In the genomic region with DNA sequence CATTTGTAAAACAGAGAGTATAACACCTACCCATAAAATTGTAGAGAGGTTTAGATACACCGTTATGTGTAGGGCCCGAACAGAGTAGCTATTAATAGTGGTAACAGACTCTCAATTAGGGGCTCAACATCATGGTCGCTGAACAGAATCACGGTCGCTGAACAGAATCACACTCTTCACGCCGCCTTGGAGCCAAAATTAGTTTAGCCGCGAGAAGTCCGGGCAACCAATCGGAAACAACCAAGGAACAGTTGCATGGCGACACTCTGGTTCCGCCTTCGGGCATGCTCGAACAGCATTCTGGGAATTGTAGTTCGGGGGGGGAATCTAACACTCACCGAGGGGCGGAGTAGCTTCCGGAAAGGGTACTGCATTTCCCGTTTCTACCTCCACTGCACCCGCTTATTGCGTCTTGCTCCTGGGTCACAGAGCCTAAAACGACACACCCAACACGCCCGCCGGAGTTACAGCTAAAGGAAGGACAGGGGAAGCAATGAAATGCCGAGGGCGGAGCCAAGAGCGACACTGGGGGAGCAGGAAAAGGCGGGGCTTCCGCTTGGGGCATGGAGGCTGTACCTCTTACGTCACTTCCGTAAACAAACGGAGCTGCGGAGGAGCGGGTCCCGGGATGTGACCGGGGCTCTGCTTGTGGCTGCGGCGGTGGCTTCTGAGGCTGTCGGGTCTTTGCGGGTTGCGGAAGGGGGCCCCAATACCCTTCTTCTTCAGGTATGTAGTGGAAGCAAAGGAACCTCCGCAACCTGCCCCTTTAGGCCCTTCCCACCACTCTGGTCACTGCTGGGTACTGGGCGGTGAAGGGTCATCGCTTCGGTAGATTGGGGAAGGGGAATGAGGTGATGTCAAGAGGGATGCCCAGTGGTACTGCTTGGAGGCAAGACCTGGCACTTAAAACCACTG, we compare ENCODE assay signal across 8 cellular contexts. TPM values are rescaled to one million over a fixed set of nuclear protein-coding genes. Genes with fewer than 3 reads are reported as not detected.
DNase-seq lines count a peak whose midpoint lies in the region; ATAC-seq and TF ChIP-seq lines count a peak whose summit lies in the region.

A gene (plus strand): TSS at position 593 of the 915 bp plus-strand sequence. CDS start 2,352 bp downstream, outside the sequence.

- DNase-seq in CD1c-positive myeloid dendritic cell (ENCODE audit: extremely low spot score), result peak; percentile 97
- DNase-seq in NCI-H82 treated with DMSO at 0.1 percent for 48 hours (lab: John Stamatoyannopoulos, UW; ENCODE audit: unreplicated experiment), result peak; percentile 90
- peak; percentile 94 for DNase-seq in activated CD4-positive, alpha-beta memory T cell treated with anti-CD3 and anti-CD28 coated beads for 36 hours
- DNase-seq in dorsolateral prefrontal cortex, result peak; percentile 85 to 97 (median 92)
- DNase-seq in stimulated activated CD4-positive, alpha-beta T cell treated with anti-CD3 and anti-CD28 coated beads, Interleukin-4, amount 100 ng/mL, for 24 hours, result peak; percentile 96

- POLR2A ChIA-PET in activated CD4-positive, alpha-beta memory T cell treated with anti-CD3 and anti-CD28 coated beads for 36 hours (lab: Charles Lee), result interaction anchor here (0.8 kb wide), 1 partner anchor 601 kb away, joined by 3 read pairs; a partner anchor contains a TSS

- peak; percentile 94 for ATAC-seq in GM19438 (IDR thresholded peaks at IDR 0.05; ENCODE audit: low read depth, unreplicated experiment)
- ATAC-seq in HG03575 (IDR thresholded peaks at IDR 0.05; ENCODE audit: extremely low read depth, insufficient number of reproducible peaks, low FRiP score, unreplicated experiment), result peak; percentile 51

- peaks cover 2 to 12% (median 9%) of the 10 kb centered on the region in 4 donors for H3K36me3 ChIP-seq in liver (ENCODE audit: control insufficient read depth in 4 of 4, insufficient read depth in 3 of 4, low read depth in 1 of 4, low read length in 3 of 4)

- peaks cover 3% of the 10 kb centered on the region for H3K36me3 Mint-ChIP-seq in activated CD4-positive, alpha-beta memory T cell treated with anti-CD3 and anti-CD28 coated beads for 36 hours

- H3K4me3 ChIP-seq in dorsolateral prefrontal cortex (peak within 1 kb of the TSS; percentile 66 to 99 (median 88)), liver (ENCODE audit: low read depth in 1 of 3, low read length in 3 of 3) (peak within 1 kb of the TSS; percentile 79 to 98 (median 95))

- no peaks in the 10 kb centered on the region for H3K9me3 ChIP-seq in liver (ENCODE audit: control insufficient read depth in 4 of 4, low read length in 3 of 4)

- peak within 1 kb of the TSS; percentile 97 for H3K4me3 Mint-ChIP-seq in activated CD4-positive, alpha-beta memory T cell treated with anti-CD3 and anti-CD28 coated beads for 36 hours

- no peaks in the 10 kb centered on the region for H3K27me3 Mint-ChIP-seq in activated CD4-positive, alpha-beta memory T cell treated with anti-CD3 and anti-CD28 coated beads for 36 hours

- H3K27me3 ChIP-seq in dorsolateral prefrontal cortex (no peaks in the 10 kb centered on the region), liver (ENCODE audit: control insufficient read depth in 4 of 4, insufficient read depth in 4 of 4, low read length in 3 of 4) (no peaks in the 10 kb centered on the region)

- intact Hi-C loops in activated CD4-positive, alpha-beta memory T cell treated with anti-CD3 and anti-CD28 coated beads for 36 hours (cut with micrococcal nuclease), result loop anchor here (1.0 to 2.0 kb wide), 7 partner anchors 13 to 387 kb away; a partner anchor contains a TSS
- intact Hi-C loops in dorsolateral prefrontal cortex (cut with DNase I), result loop anchor here (5.0 to 10.0 kb wide), 2 partner anchors 341 to 359 kb away; no protein-coding TSS in a partner anchor

- peaks cover 22% of the 10 kb centered on the region for H3K4me1 Mint-ChIP-seq in activated CD4-positive, alpha-beta memory T cell treated with anti-CD3 and anti-CD28 coated beads for 36 hours (ENCODE audit: low read depth)

- TF ChIP-seq CTCF in dorsolateral prefrontal cortex (IDR thresholded peaks at IDR 0.05 in 54 of 56, conservative IDR thresholded peaks at IDR 0.05 in 2 of 56; ENCODE audit: low read depth in 1 of 56, partially characterized antibody in 56 of 56) (peak in 18 of 56 donors; percentile 7 to 51 (median 26)), liver (IDR thresholded peaks at IDR 0.05; ENCODE audit: low read depth, low read length, missing input control) (peak; percentile 12)

- H3K9me3 Mint-ChIP-seq in activated CD4-positive, alpha-beta memory T cell treated with anti-CD3 and anti-CD28 coated beads for 36 hours, result no peaks in the 10 kb centered on the region

- H3K27ac ChIP-seq in dorsolateral prefrontal cortex, result peak within 1 kb of the TSS; percentile 95 to 100 (median 99)
- H3K27ac ChIP-seq in liver (ENCODE audit: low read depth in 1 of 2, low read length in 2 of 2), result peak within 1 kb of the TSS; percentile 95 to 98

- CTCF ChIA-PET in activated CD4-positive, alpha-beta memory T cell treated with anti-CD3 and anti-CD28 coated beads for 36 hours (lab: Charles Lee), result interaction anchor here (1.3 to 11.0 kb wide), 3 partner anchors 185 to 591 kb away, joined by 4 to 227 read pairs (median 4); no protein-coding TSS in a partner anchor

- H3K4me1 ChIP-seq in liver (ENCODE audit: control insufficient read depth in 4 of 4, insufficient read depth in 4 of 4, low read length in 3 of 4), result peaks cover 3 to 22% (median 16%) of the 10 kb centered on the region in 4 donors

- peak within 1 kb of the TSS; percentile 99 for H3K27ac Mint-ChIP-seq in activated CD4-positive, alpha-beta memory T cell treated with anti-CD3 and anti-CD28 coated beads for 36 hours

- peak within 1 kb of the TSS; percentile 69 to 91 for H3K9ac ChIP-seq in liver (ENCODE audit: low read depth in 1 of 2, low read length in 2 of 2)

- peak in 1 of 2 donors; percentile 14 for TF ChIP-seq RAD21 in liver (IDR thresholded peaks at IDR 0.05)

- under 1% methylated on average over 47 of the region's 47 CpGs for WGBS in liver

TF ChIP-seq in liver, 16 proteins besides CTCF, POLR2A, EP300 and RAD21 (continues in another document):
- TF ChIP-seq HNF4A (conservative IDR thresholded peaks at IDR 0.05), result no peak
- TF ChIP-seq, protein P1, sequence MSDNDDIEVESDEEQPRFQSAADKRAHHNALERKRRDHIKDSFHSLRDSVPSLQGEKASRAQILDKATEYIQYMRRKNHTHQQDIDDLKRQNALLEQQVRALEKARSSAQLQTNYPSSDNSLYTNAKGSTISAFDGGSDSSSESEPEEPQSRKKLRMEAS (IDR thresholded peaks at IDR 0.05), result peak; percentile 85
- no peak for TF ChIP-seq FOXA2 (IDR thresholded peaks at IDR 0.05)
- peak in 1 of 2 donors; percentile 12 for TF ChIP-seq RXRA (IDR thresholded peaks at IDR 0.05)
- no peak for TF ChIP-seq EGR1 (IDR thresholded peaks at IDR 0.05; ENCODE audit: low read depth in 2 of 2)
- TF ChIP-seq YY1 (IDR thresholded peaks at IDR 0.05), result peak; percentile 83
- peak; percentile 92 to 98 for TF ChIP-seq GABPA (IDR thresholded peaks at IDR 0.05 in 1 of 2, conservative IDR thresholded peaks at IDR 0.05 in 1 of 2)
- TF ChIP-seq, protein P2, sequence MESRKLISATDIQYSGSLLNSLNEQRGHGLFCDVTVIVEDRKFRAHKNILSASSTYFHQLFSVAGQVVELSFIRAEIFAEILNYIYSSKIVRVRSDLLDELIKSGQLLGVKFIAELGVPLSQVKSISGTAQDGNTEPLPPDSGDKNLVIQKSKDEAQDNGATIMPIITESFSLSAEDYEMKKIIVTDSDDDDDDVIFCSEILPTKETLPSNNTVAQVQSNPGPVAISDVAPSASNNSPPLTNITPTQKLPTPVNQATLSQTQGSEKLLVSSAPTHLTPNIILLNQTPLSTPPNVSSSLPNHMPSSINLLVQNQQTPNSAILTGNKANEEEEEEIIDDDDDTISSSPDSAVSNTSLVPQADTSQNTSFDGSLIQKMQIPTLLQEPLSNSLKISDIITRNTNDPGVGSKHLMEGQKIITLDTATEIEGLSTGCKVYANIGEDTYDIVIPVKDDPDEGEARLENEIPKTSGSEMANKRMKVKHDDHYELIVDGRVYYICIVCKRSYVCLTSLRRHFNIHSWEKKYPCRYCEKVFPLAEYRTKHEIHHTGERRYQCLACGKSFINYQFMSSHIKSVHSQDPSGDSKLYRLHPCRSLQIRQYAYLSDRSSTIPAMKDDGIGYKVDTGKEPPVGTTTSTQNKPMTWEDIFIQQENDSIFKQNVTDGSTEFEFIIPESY (IDR thresholded peaks at IDR 0.05), result peak; percentile 95
- peak; percentile 62 for TF ChIP-seq SP1 (IDR thresholded peaks at IDR 0.05)
- TF ChIP-seq JUND (IDR thresholded peaks at IDR 0.05), result no peak
- TF ChIP-seq, protein P3, sequence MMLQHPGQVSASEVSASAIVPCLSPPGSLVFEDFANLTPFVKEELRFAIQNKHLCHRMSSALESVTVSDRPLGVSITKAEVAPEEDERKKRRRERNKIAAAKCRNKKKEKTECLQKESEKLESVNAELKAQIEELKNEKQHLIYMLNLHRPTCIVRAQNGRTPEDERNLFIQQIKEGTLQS (IDR thresholded peaks at IDR 0.05), result peak; percentile 23
- TF ChIP-seq HNF4G (IDR thresholded peaks at IDR 0.05), result no peak

RNA-seq across cellular contexts. Expression of the gene that starts here (rescaled TPM):
- 10 to 100 TPM; 17.9 to 18.8 TPM for total RNA-seq in activated CD4-positive, alpha-beta memory T cell treated with anti-CD3 and anti-CD28 coated beads for 36 hours
- total RNA-seq in dorsolateral prefrontal cortex, result 10 to 100 TPM; 18.1 to 50.8 (median 35.7) TPM
- 10 to 100 TPM; 11.9 to 13.4 TPM for total RNA-seq in liver
- 10 to 100 TPM; 18.7 to 20.3 TPM for polyA plus RNA-seq in liver

Comparison
In these comparisons a context has a peak if more than half of its experiments do, and no peak if none do; other contexts are left out.
1. Peak in every context shown above with its lines: DNase-seq, ATAC-seq, H3K4me3 ChIP-seq and H3K27ac ChIP-seq.